ENCODE assay signal across 8 cellular contexts in genomic region chr14:105180598-105181528, GRCh38. TPM values are rescaled to one million over a fixed set of nuclear protein-coding genes. Genes with fewer than 3 reads are reported as not detected.
DNase-seq lines count a peak whose midpoint lies in the region; ATAC-seq lines count a peak whose summit lies in the region.

Gene NUDT14 (minus strand): TSS chr14:105181312. CDS start chr14:105181209, 103 bp downstream.

- ATAC-seq in GM21515 (IDR thresholded peaks at IDR 0.05; ENCODE audit: unreplicated experiment), result peak; percentile 48

- peak within 1 kb of the TSS; percentile 39 for H3K4me3 ChIP-seq in MG63

- DNase-seq in COLO668 (lab: John Stamatoyannopoulos, UW; ENCODE audit: unreplicated experiment), result peak; percentile 96
- DNase-seq in MG63, result peak; percentile 52
- peak; percentile 64 to 77 (median 68) for DNase-seq in activated CD4-positive, CD25-positive, alpha-beta regulatory T cell (lab: John Stamatoyannopoulos, UW)
- peak; percentile 78 for DNase-seq in central memory CD4-positive, alpha-beta T cell
- peak; percentile 30 for DNase-seq in kidney glomerular epithelial cell (lab: John Stamatoyannopoulos, UW)
- DNase-seq in stimulated activated CD4-positive, alpha-beta T cell treated with anti-CD3 and anti-CD28 coated beads, Interleukin-2, amount 100 ng/mL, for 48 hours, result peak; percentile 82 to 88
- no peak for DNase-seq in SHP77 treated with DMSO at 0.1 percent for 48 hours (lab: John Stamatoyannopoulos, UW)

- H3K36me3 ChIP-seq in MG63, result no peaks in the 10 kb centered on the region

- no peaks in the 10 kb centered on the region for H3K9me3 ChIP-seq in MG63

- H3K27me3 ChIP-seq in MG63, result no peaks in the 10 kb centered on the region

RNA-seq across cellular contexts. Expression of gene NUDT14, which starts in this region (rescaled TPM):
- total RNA-seq in MG63 (2014; rRNA removed; shearing (Covaris generic); ENCODE audit: low replicate concordance), result 10.0 and 18.7 TPM in 2 replicates
